25 cellular contexts compared by ENCODE assay signal in genomic region chr3:107062310-107062709, GRCh38.
"Had no signal": no experiment of that assay in that cellular context is flagged by ENCODE, and none has a peak within 500 bp of the region (broad histone marks: within the 10 kb centered on the region; RNA-seq: fewer than 3 reads in every experiment).

No MANE protein-coding gene starts in this region.

- ATAC-seq: gastroesophageal sphincter; left cardiac atrium; mucosa of descending colon; natural killer cell; psoas muscle; right lobe of liver; stimulated activated naive B cell treated with anti-CD40 and anti-IgM and Interleukin-4, amounts not matched to agents 10 μg/mL and 1 μg/mL and 100 μg/mL, for 72 hours; stimulated activated naive CD8-positive, alpha-beta T cell treated with anti-CD3 and anti-CD28 coated beads, Interleukin-15, amount 100 ng/mL, for 72 hours; upper lobe of right lung had no signal

- H3K36me3 Mint-ChIP-seq: natural killer cell; neural progenitor cell; stimulated activated naive B cell treated with anti-CD40 and anti-IgM and Interleukin-4, amounts not matched to agents 10 μg/mL and 1 μg/mL and 100 μg/mL, for 72 hours had no signal

- H2AFZ ChIP-seq: neural progenitor cell had no signal

- H3K9me3 Mint-ChIP-seq: dendritic cell treated with granulocyte-macrophage colony-stimulating factor and Interleukin-4, amounts not matched to agents 40 ng/mL and 50 ng/mL, for 4 days; natural killer cell had no signal

- H3K9me3 ChIP-seq: esophagus squamous epithelium, gastroesophageal sphincter, left ventricle myocardium inferior, mucosa of descending colon, psoas muscle, right lobe of liver, testis, tibial nerve, upper lobe of right lung, vagina had no signal

- DNase-seq: esophagus squamous epithelium; foreskin fibroblast; kidney; left cardiac atrium; left ventricle myocardium inferior; mucosa of descending colon; natural killer cell; occipital lobe; psoas muscle; retina; right lobe of liver; stimulated activated CD4-positive, alpha-beta T cell treated with anti-CD3 and anti-CD28 coated beads, Interleukin-2, amount 100 ng/mL, for 24 hours; stimulated activated CD4-positive, alpha-beta T cell treated with anti-CD3 and anti-CD28 coated beads, Interleukin-4, amount 100 ng/mL, for 4 hours; stimulated activated naive B cell treated with anti-CD40 and anti-IgM and Interleukin-4, amounts not matched to agents 10 μg/mL and 1 μg/mL and 100 μg/mL, for 72 hours; stimulated activated naive CD8-positive, alpha-beta T cell treated with anti-CD3 and anti-CD28 coated beads, Interleukin-15, amount 100 ng/mL, for 72 hours; testis; upper lobe of right lung had no signal

- H3K9ac ChIP-seq: neural progenitor cell had no signal

- H3K4me2 ChIP-seq: neural progenitor cell had no signal

- FAIRE-seq: colon, kidney had no signal

- H3K4me1 ChIP-seq: right lobe of liver, upper lobe of right lung had no signal

- H3K27me3 ChIP-seq: esophagus squamous epithelium, gastroesophageal sphincter, neural progenitor cell, right lobe of liver, testis, tibial nerve, upper lobe of right lung, vagina had no signal

- H3K4me3 Mint-ChIP-seq: dendritic cell treated with granulocyte-macrophage colony-stimulating factor and Interleukin-4, amounts not matched to agents 40 ng/mL and 50 ng/mL, for 4 days; natural killer cell; neural progenitor cell; stimulated activated naive B cell treated with anti-CD40 and anti-IgM and Interleukin-4, amounts not matched to agents 10 μg/mL and 1 μg/mL and 100 μg/mL, for 72 hours; stimulated activated naive CD8-positive, alpha-beta T cell treated with anti-CD3 and anti-CD28 coated beads, Interleukin-15, amount 100 ng/mL, for 72 hours had no signal

- H3K27ac Mint-ChIP-seq: dendritic cell treated with granulocyte-macrophage colony-stimulating factor and Interleukin-4, amounts not matched to agents 40 ng/mL and 50 ng/mL, for 4 days; natural killer cell; neural progenitor cell; stimulated activated naive B cell treated with anti-CD40 and anti-IgM and Interleukin-4, amounts not matched to agents 10 μg/mL and 1 μg/mL and 100 μg/mL, for 72 hours; stimulated activated naive CD8-positive, alpha-beta T cell treated with anti-CD3 and anti-CD28 coated beads, Interleukin-15, amount 100 ng/mL, for 72 hours had no signal

- H3K36me3 ChIP-seq: esophagus squamous epithelium, gastroesophageal sphincter, left ventricle myocardium inferior, neural progenitor cell, right lobe of liver, tibial nerve, upper lobe of right lung, vagina had no signal

- H3K27ac ChIP-seq: esophagus squamous epithelium, gastroesophageal sphincter, left ventricle myocardium inferior, neural progenitor cell, psoas muscle, right lobe of liver, skin epidermis, tibial nerve, upper lobe of right lung, vagina had no signal

- H3K4me3 ChIP-seq: esophagus squamous epithelium, gastroesophageal sphincter, left ventricle myocardium inferior, lung, mucosa of descending colon, neural progenitor cell, psoas muscle, right lobe of liver, skin epidermis, testis, tibial nerve, upper lobe of right lung, vagina had no signal
